ENCODE assay signal across 8 cellular contexts in the genomic region with DNA sequence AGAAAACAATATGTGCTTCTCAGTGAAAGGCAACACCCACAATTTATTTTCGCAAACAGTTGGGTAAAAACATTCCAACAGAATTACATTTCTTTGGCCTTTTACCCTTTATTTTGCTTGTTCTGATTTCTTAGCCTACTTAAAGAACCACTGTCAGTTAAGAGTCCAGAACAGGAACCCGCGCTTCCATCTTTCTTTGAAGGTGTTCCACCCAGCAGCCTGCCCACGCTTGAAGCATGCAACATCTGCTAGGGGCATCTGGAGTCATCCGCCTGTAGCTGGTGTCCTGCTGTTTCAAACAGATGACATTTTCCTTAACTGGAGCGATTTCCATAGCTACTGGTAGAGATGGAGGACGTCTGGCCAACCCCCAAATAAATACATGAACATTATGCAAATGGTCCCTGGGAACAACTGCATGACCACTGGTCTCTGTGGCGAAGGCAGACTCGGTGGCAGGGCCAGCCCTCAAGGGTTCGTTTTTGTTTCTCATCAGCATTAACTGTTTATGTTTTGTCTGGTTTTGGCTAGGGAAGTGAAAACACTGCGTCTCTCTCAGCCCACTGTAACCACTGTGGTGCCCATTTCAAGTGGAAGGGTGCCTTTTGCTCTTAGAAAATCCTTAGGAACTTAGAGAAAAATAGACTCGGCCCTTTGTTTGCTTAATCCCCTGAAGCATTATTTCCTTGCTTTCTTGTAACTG. TPM values are rescaled to one million over a fixed set of nuclear protein-coding genes. Genes with fewer than 3 reads are reported as not detected.
DNase-seq lines count a peak whose midpoint lies in the region; ATAC-seq and TF ChIP-seq lines count a peak whose summit lies in the region.

No MANE protein-coding gene starts in this region.

- H3K27ac Mint-ChIP-seq in Calu3 (ENCODE audit: unreplicated experiment): peak overlapping the region; percentile 94

- BruUV-seq in Calu3 (replicated peaks; lab: Mats Ljungman, UMichigan): no TSS peak
- no TSS peak for BruUV-seq in OCI-LY7 (replicated peaks; lab: Mats Ljungman, UMichigan)

- no peak for TF ChIP-seq POLR2A in body of pancreas (IDR thresholded peaks at IDR 0.05)

- H3K4me1 ChIP-seq in body of pancreas (no peaks in the 10 kb centered on the region), OCI-LY7 (ENCODE audit: insufficient read depth, low read length, poor library complexity, severe bottlenecking) (no peaks in the 10 kb centered on the region)

- peaks cover 30% of the 10 kb centered on the region for H3K36me3 Mint-ChIP-seq in Calu3 (ENCODE audit: insufficient read depth, unreplicated experiment)

- H3K4me3 Mint-ChIP-seq in Calu3 (ENCODE audit: low read depth, unreplicated experiment): peak overlapping the region; percentile 58

- H3K27ac ChIP-seq in body of pancreas (no peak overlapping the region), OCI-LY7 (ENCODE audit: low read depth, low read length, poor library complexity, severe bottlenecking) (no peak overlapping the region)

- no peak overlapping the region for H3K4me2 ChIP-seq in OCI-LY7 (ENCODE audit: low read length)

- CTCF ChIA-PET in Calu3 (lab: Charles Lee) (interaction anchor here (1.5 kb wide), 1 partner anchor 14 kb away, joined by 4 read pairs; no protein-coding TSS in a partner anchor), OCI-LY7 (lab: Charles Lee; ENCODE audit: unreplicated experiment) (no interaction called here)

- H3K27me3 ChIP-seq in body of pancreas: no peaks in the 10 kb centered on the region

- no peaks in the 10 kb centered on the region for H4K20me1 ChIP-seq in OCI-LY7 (ENCODE audit: insufficient read depth, low read length)

- H3K9me3 Mint-ChIP-seq in Calu3 (ENCODE audit: low read depth, unreplicated experiment): no peaks in the 10 kb centered on the region

- no peaks in the 10 kb centered on the region for H3K27me3 Mint-ChIP-seq in Calu3 (ENCODE audit: unreplicated experiment)

- H3K36me3 ChIP-seq in body of pancreas (replicated peaks in 1 of 2; ENCODE audit: insufficient read depth in 1 of 2, low read depth in 2 of 2) (no peaks in the 10 kb centered on the region), OCI-LY7 (ENCODE audit: insufficient read depth, low read length) (no peaks in the 10 kb centered on the region)

- DNase-seq in Calu3: no peak
- DNase-seq in NAMALWA (ENCODE audit: low spot score): peak; percentile 16
- peak; percentile 2 for DNase-seq in germinal center (ENCODE audit: low spot score)
- DNase-seq in body of pancreas: no peak
- DNase-seq in OCI-LY7 (ENCODE audit: low spot score): no peak
- no peak for DNase-seq in COLO668 (lab: John Stamatoyannopoulos, UW; ENCODE audit: unreplicated experiment)

- ATAC-seq in GM21526 (IDR thresholded peaks at IDR 0.05; ENCODE audit: low FRiP score, unreplicated experiment): peak; percentile 73
- ATAC-seq in HG03045 (IDR thresholded peaks at IDR 0.05; ENCODE audit: unreplicated experiment): no peak
- no peak for ATAC-seq in body of pancreas

- peaks cover 78% of the 10 kb centered on the region for H3K4me1 Mint-ChIP-seq in Calu3 (ENCODE audit: low read depth, unreplicated experiment)

- H3K4me3 ChIP-seq in body of pancreas (no peak overlapping the region), OCI-LY7 (ENCODE audit: low read depth, low read length, poor library complexity, severe bottlenecking) (no peak overlapping the region)

- H3K9me2 ChIP-seq in OCI-LY7 (ENCODE audit: insufficient read depth, low read length): no peaks in the 10 kb centered on the region

- TF ChIP-seq CTCF in Calu3 (IDR thresholded peaks at IDR 0.05; ENCODE audit: unreplicated experiment) (no peak), body of pancreas (IDR thresholded peaks at IDR 0.05) (no peak), OCI-LY7 (conservative IDR thresholded peaks at IDR 0.05; ENCODE audit: low read length) (no peak)

- POLR2A ChIA-PET in OCI-LY7 (lab: Charles Lee): no interaction called here

- intact Hi-C loops in Calu3 (cut with micrococcal nuclease; ENCODE audit: unreplicated experiment): no loop called here
- intact Hi-C loops in body of pancreas (cut with DNase I): no loop called here
- intact Hi-C loops in OCI-LY7 (cut with micrococcal nuclease; ENCODE audit: unreplicated experiment): no loop called here

- H3K9me3 ChIP-seq in body of pancreas (no peaks in the 10 kb centered on the region), OCI-LY7 (ENCODE audit: low read length) (no peaks in the 10 kb centered on the region)

- 50 to 57% methylated on average over 12 of the region's 12 CpGs for WGBS in body of pancreas, 2 donors

- H3K79me2 ChIP-seq in OCI-LY7 (ENCODE audit: insufficient read depth, low read depth, low read length): no peaks in the 10 kb centered on the region

- no peak overlapping the region for H2AFZ ChIP-seq in OCI-LY7 (ENCODE audit: low read length)

RNA-seq across cellular contexts. Expression of a gene that starts 51.6 kb away (rescaled TPM):
- 85.8 and 89.9 TPM in 2 replicates for total RNA-seq in Calu3 (2022)
- total RNA-seq in body of pancreas: 10 to 100 TPM; 10.6 to 27.0 TPM
- total RNA-seq in OCI-LY7 (2014; rRNA removed; shearing (Covaris generic)): not detected in 2 replicates
- not detected in 2 replicates for total RNA-seq in OCI-LY7 (2022)

Comparison
In these comparisons a context has a peak if more than half of its experiments do, and no peak if none do; other contexts are left out.
1. DNase-seq: peak in NAMALWA (single experiment) and germinal center (single experiment); none in Calu3 (single experiment), body of pancreas (0 of 4), OCI-LY7 (single experiment) and COLO668 (single experiment).
2. RNA of a gene that starts 51.6 kb away (total RNA-seq): 85.8 to 89.9 TPM in Calu3 and 10.6 to 27.0 TPM in body of pancreas; not detected in OCI-LY7; every median in the first group is over 10 times any median in the second.